ENCODE assay signal across 20 cellular contexts in the genomic region with DNA sequence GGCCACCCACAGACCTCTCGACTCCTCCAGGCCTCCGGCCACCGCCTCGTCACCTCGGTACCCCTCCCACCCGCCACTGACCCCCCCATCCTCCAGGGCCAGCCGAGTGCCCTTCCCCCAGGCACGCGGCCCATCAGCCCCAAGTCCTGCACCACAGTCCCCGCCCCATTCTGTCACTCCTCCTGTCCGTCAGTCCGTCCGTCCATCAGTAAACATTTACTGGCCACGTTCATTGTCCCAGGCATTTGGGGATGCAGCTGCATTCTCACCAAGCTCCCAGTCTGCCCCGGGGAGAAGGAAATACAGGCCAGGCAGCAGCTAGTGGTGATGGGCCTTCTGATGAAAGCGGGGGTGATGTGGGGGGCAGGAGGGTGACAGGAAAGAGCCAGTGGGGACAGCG.
"Had no signal": no experiment of that assay in that cellular context is flagged by ENCODE, and none has a peak within 500 bp of the region (broad histone marks: within the 10 kb centered on the region; RNA-seq: fewer than 3 reads in every experiment).

No MANE protein-coding gene starts in this region.

- ATAC-seq: effector memory CD8-positive, alpha-beta T cell; left colon; left ventricle myocardium superior; psoas muscle; stimulated activated naive B cell treated with anti-CD40 and anti-IgM and Interleukin-4, amounts not matched to agents 10 μg/mL and 1 μg/mL and 100 μg/mL, for 72 hours; stimulated activated naive CD8-positive, alpha-beta T cell treated with anti-CD3 and anti-CD28 coated beads, Interleukin-15, amount 100 ng/mL, for 72 hours; upper lobe of right lung had no signal

- H3K9ac ChIP-seq: parathyroid adenoma had no signal

- H3K9me3 ChIP-seq: psoas muscle, sigmoid colon, testis, tibial nerve, upper lobe of right lung had no signal

- H3K4me3 ChIP-seq: hepatocyte, lung, psoas muscle, sigmoid colon, skin epidermis, testis, tibial nerve, upper lobe of right lung had no signal

- H3K4me1 ChIP-seq: parathyroid adenoma, psoas muscle, testis had no signal

- H3K4me2 ChIP-seq: hepatocyte had no signal

- H3K27me3 ChIP-seq: foreskin keratinocyte, hepatocyte, sigmoid colon, testis, upper lobe of right lung had no signal

- DNase-seq: effector memory CD8-positive, alpha-beta T cell; left colon; left ventricle myocardium superior; mesendoderm; naive B cell; psoas muscle; sigmoid colon; stimulated activated CD4-positive, alpha-beta T cell treated with anti-CD3 and anti-CD28 coated beads, Interleukin-2, amount 100 ng/mL, for 24 hours; stimulated activated CD4-positive, alpha-beta T cell treated with anti-CD3 and anti-CD28 coated beads, Interleukin-4, amount 100 ng/mL, for 4 hours; stimulated activated naive B cell treated with anti-CD40 and anti-IgM and Interleukin-4, amounts not matched to agents 10 μg/mL and 1 μg/mL and 100 μg/mL, for 72 hours; stimulated activated naive CD8-positive, alpha-beta T cell treated with anti-CD3 and anti-CD28 coated beads, Interleukin-15, amount 100 ng/mL, for 72 hours; testis; upper lobe of right lung had no signal

- H3K36me3 ChIP-seq: sigmoid colon, tibial nerve, upper lobe of right lung had no signal

- H3K27ac ChIP-seq: epithelial cell of prostate, hepatocyte, parathyroid adenoma, psoas muscle, sigmoid colon, testis, tibial nerve, upper lobe of right lung had no signal
